In genomic region chr3:186124618-186125017, GRCh38 we compare ENCODE assay signal across 20 cellular contexts. TPM values are rescaled to one million over a fixed set of nuclear protein-coding genes. Genes with fewer than 3 reads are reported as not detected.
DNase-seq lines count a peak whose midpoint lies in the region; ATAC-seq, FAIRE-seq and TF ChIP-seq lines count a peak whose summit lies in the region.
"Had no signal": no experiment of that assay in that cellular context is flagged by ENCODE, and none has a peak within 500 bp of the region (broad histone marks: within the 10 kb centered on the region; RNA-seq: fewer than 3 reads in every experiment).

No MANE protein-coding gene starts in this region.

- no peak overlapping the region for H2BK120ac ChIP-seq in mesenchymal stem cell (ENCODE audit: low read depth, low read length)
- no peak overlapping the region for H2BK120ac ChIP-seq in neuronal stem cell (ENCODE audit: low read depth, low read length)

- no peaks in the 10 kb centered on the region for H3K36me3 ChIP-seq in cardiac muscle cell
- H3K36me3 ChIP-seq in mesenchymal stem cell (ENCODE audit: control insufficient read depth in 1 of 2, insufficient read depth in 2 of 2, low read depth in 1 of 2, low read length in 2 of 2): no peaks in the 10 kb centered on the region
- no peaks in the 10 kb centered on the region for H3K36me3 ChIP-seq in neuronal stem cell (replicated peaks in 1 of 2; ENCODE audit: control insufficient read depth in 2 of 2, insufficient read depth in 2 of 2, low read length in 2 of 2)
- H3K36me3 ChIP-seq: breast epithelium, WERI-Rb-1 had no signal

- DNase-seq in cardiac muscle cell (ENCODE audit: low read depth in 1 of 2, low spot score in 1 of 2) (no peak), Right ventricle myocardium superior (no peak), chondrocyte (ENCODE audit: low spot score) (no peak), mesenchymal stem cell (no peak), SHP77 treated with DMSO at 0.1 percent for 48 hours (lab: John Stamatoyannopoulos, UW) (no peak), GM12892 (ENCODE audit: insufficient read length) (no peak), neuronal stem cell (ENCODE audit: low spot score) (no peak)
- DNase-seq: activated gamma-delta T cell; Calu3; NCI-H1694 treated with DMSO at 0.1 percent for 48 hours; NCI-H2227 treated with DMSO at 0.1 percent for 48 hours; PC-9; stimulated activated CD4-positive, alpha-beta T cell treated with anti-CD3 and anti-CD28 coated beads, Interleukin-4, amount 100 ng/mL, for 4 hours; T-helper 17 cell; WERI-Rb-1 had no signal

- intact Hi-C loops in Right ventricle myocardium superior (cut with DNase I): no loop called here

- no peaks in the 10 kb centered on the region for H3K9me3 Mint-ChIP-seq in chondrocyte (ENCODE audit: low read depth)
- H3K9me3 Mint-ChIP-seq: dendritic cell treated with granulocyte-macrophage colony-stimulating factor and Interleukin-4, amounts not matched to agents 40 ng/mL and 50 ng/mL, for 4 days; GM23338 had no signal

- H3K9me3 ChIP-seq in cardiac muscle cell (ENCODE audit: low read depth) (no peaks in the 10 kb centered on the region), mesenchymal stem cell (ENCODE audit: control insufficient read depth, low read length) (no peaks in the 10 kb centered on the region), neuronal stem cell (replicated peaks in 1 of 2; ENCODE audit: control insufficient read depth in 2 of 2, insufficient read depth in 1 of 2, low read depth in 1 of 2, low read length in 2 of 2) (no peaks in the 10 kb centered on the region)
- H3K9me3 ChIP-seq: A549, breast epithelium had no signal

- H3K4ac ChIP-seq in mesenchymal stem cell (ENCODE audit: low read depth in 1 of 2, low read length in 2 of 2) (no peak overlapping the region), neuronal stem cell (ENCODE audit: low read length) (no peak overlapping the region)

- peaks cover 5% of the 10 kb centered on the region for H3K27me3 Mint-ChIP-seq in chondrocyte (ENCODE audit: low read depth)

- no peak overlapping the region for H2BK15ac ChIP-seq in mesenchymal stem cell (ENCODE audit: low read depth, poor library complexity, severe bottlenecking)
- H2BK15ac ChIP-seq in neuronal stem cell (ENCODE audit: low read length): no peak overlapping the region

- H3K27ac Mint-ChIP-seq in chondrocyte (ENCODE audit: unreplicated experiment): peak overlapping the region; percentile 70
- H3K27ac Mint-ChIP-seq: dendritic cell treated with granulocyte-macrophage colony-stimulating factor and Interleukin-4, amounts not matched to agents 40 ng/mL and 50 ng/mL, for 4 days; GM23338; T-helper 17 cell had no signal

- peak overlapping the region; percentile 13 for H3K4me2 ChIP-seq in mesenchymal stem cell (ENCODE audit: low read length, poor library complexity, severe bottlenecking)
- no peak overlapping the region for H3K4me2 ChIP-seq in neuronal stem cell (ENCODE audit: insufficient read depth, low read length, poor library complexity, severe bottlenecking)
- H3K4me2 ChIP-seq: A549, GM23338, PC-9 had no signal

- H3K4me3 ChIP-seq in cardiac muscle cell: no peak overlapping the region
- H3K4me3 ChIP-seq in mesenchymal stem cell (ENCODE audit: insufficient read depth in 1 of 2, low read depth in 1 of 2, low read length in 2 of 2): no peak overlapping the region
- H3K4me3 ChIP-seq in neuronal stem cell (ENCODE audit: low read length in 2 of 2): no peak overlapping the region
- H3K4me3 ChIP-seq: A549, breast epithelium, GM23338, PC-9 had no signal

- no peak for ATAC-seq in Right ventricle myocardium superior (ENCODE audit: poor library complexity)
- no peak for ATAC-seq in GM19395 (IDR thresholded peaks at IDR 0.05; ENCODE audit: unreplicated experiment)
- ATAC-seq: A549, GM23338, T-helper 17 cell had no signal

- H3K79me1 ChIP-seq in mesenchymal stem cell (replicated peaks; ENCODE audit: low read length, poor library complexity, severe bottlenecking) (no peaks in the 10 kb centered on the region), neuronal stem cell (ENCODE audit: low read depth, low read length) (no peaks in the 10 kb centered on the region)

- H4K8ac ChIP-seq in mesenchymal stem cell (ENCODE audit: low read length): no peak overlapping the region
- no peak overlapping the region for H4K8ac ChIP-seq in neuronal stem cell (ENCODE audit: low read depth, low read length)

- H3K36me3 Mint-ChIP-seq in chondrocyte (ENCODE audit: low read depth): no peaks in the 10 kb centered on the region

- H2AK5ac ChIP-seq in mesenchymal stem cell (ENCODE audit: low read length, severe bottlenecking): no peak overlapping the region
- no peak overlapping the region for H2AK5ac ChIP-seq in neuronal stem cell (ENCODE audit: low read depth, low read length)

- H3K18ac ChIP-seq in mesenchymal stem cell (ENCODE audit: low read depth in 1 of 2, low read length in 2 of 2) (no peak overlapping the region), neuronal stem cell (ENCODE audit: low read length) (no peak overlapping the region)

- peak overlapping the region; percentile 66 for H3K27ac ChIP-seq in cardiac muscle cell
- H3K27ac ChIP-seq in mesenchymal stem cell (ENCODE audit: low read length, poor library complexity, severe bottlenecking): peak overlapping the region; percentile 84
- no peak overlapping the region for H3K27ac ChIP-seq in neuronal stem cell (replicated peaks; ENCODE audit: low read length)
- H3K27ac ChIP-seq: A549, breast epithelium, PC-9, WERI-Rb-1 had no signal

- H3K27me3 ChIP-seq in cardiac muscle cell: no peaks in the 10 kb centered on the region
- peaks cover 4 to 19% of the 10 kb centered on the region in 2 experiments for H3K27me3 ChIP-seq in mesenchymal stem cell (ENCODE audit: control insufficient read depth in 1 of 2, insufficient read depth in 1 of 2, low read length in 2 of 2)
- H3K27me3 ChIP-seq in neuronal stem cell (ENCODE audit: control insufficient read depth in 3 of 3, insufficient read depth in 3 of 3, low read depth in 1 of 3, low read length in 3 of 3): peaks cover 0 to 6% (median 0%) of the 10 kb centered on the region in 3 experiments
- H3K27me3 ChIP-seq: breast epithelium had no signal

- H3K4me1 Mint-ChIP-seq in chondrocyte (ENCODE audit: low read depth): peaks cover 37% of the 10 kb centered on the region
- H3K4me1 Mint-ChIP-seq: T-helper 17 cell had no signal

- H2BK5ac ChIP-seq in mesenchymal stem cell (ENCODE audit: low read depth, low read length, poor library complexity, severe bottlenecking) (no peak overlapping the region), neuronal stem cell (ENCODE audit: low read length) (no peak overlapping the region)

- H2BK12ac ChIP-seq in mesenchymal stem cell (ENCODE audit: low read length in 2 of 2) (no peak overlapping the region), neuronal stem cell (ENCODE audit: low read length) (no peak overlapping the region)

- H3K23ac ChIP-seq in mesenchymal stem cell (ENCODE audit: low read length in 2 of 2) (no peak overlapping the region), neuronal stem cell (ENCODE audit: low read depth, low read length, poor library complexity) (no peak overlapping the region)

- no peak overlapping the region for H4K91ac ChIP-seq in mesenchymal stem cell (ENCODE audit: low read length)
- no peak overlapping the region for H4K91ac ChIP-seq in neuronal stem cell (ENCODE audit: low read depth, low read length, poor library complexity)

- no peak overlapping the region for H2AFZ ChIP-seq in mesenchymal stem cell (ENCODE audit: low read depth, low read length)
- no peak overlapping the region for H2AFZ ChIP-seq in neuronal stem cell (ENCODE audit: low read length)
- H2AFZ ChIP-seq: GM23338, PC-9 had no signal

- WGBS in mesenchymal stem cell: 83% methylated on average over 3 of the region's 5 CpGs
- no CpG with 5 or more reads among the region's 5 CpGs for WGBS in neuronal stem cell (ENCODE audit: extremely low coverage in 2 of 2, insufficient read length in 2 of 2, insufficient replicate concordance in 1 of 2), 2 donors

- TF ChIP-seq POLR2A in GM12892 (IDR thresholded peaks at IDR 0.05; ENCODE audit: low read depth, low read length): no peak

- no peak for FAIRE-seq in GM12892 (lab: Jason Lieb, UNC)
- FAIRE-seq: A549 had no signal

- TF ChIP-seq CTCF in cardiac muscle cell (IDR thresholded peaks at IDR 0.05; ENCODE audit: low read depth, low read length): no peak
- TF ChIP-seq CTCF in chondrocyte (IDR thresholded peaks at IDR 0.05): no peak

- H3K9ac ChIP-seq in mesenchymal stem cell (ENCODE audit: low read length): no peak overlapping the region
- H3K9ac ChIP-seq in neuronal stem cell (ENCODE audit: low read depth, low read length, poor library complexity): no peak overlapping the region

- H3K14ac ChIP-seq in mesenchymal stem cell (ENCODE audit: low read length in 2 of 2) (no peak overlapping the region), neuronal stem cell (ENCODE audit: low read length) (no peak overlapping the region)

- H3K4me1 ChIP-seq in cardiac muscle cell (ENCODE audit: low read depth) (peaks cover 38% of the 10 kb centered on the region), mesenchymal stem cell (ENCODE audit: control insufficient read depth, insufficient read depth, low read depth, low read length) (peaks cover 18% of the 10 kb centered on the region), neuronal stem cell (ENCODE audit: control insufficient read depth in 2 of 2, insufficient read depth in 1 of 2, low read depth in 1 of 2, low read length in 2 of 2) (peaks cover 0 to 21% of the 10 kb centered on the region in 2 donors)
- H3K4me1 ChIP-seq: A549, breast epithelium had no signal

- H3K4me3 Mint-ChIP-seq in chondrocyte (ENCODE audit: unreplicated experiment): no peak overlapping the region
- H3K4me3 Mint-ChIP-seq: dendritic cell treated with granulocyte-macrophage colony-stimulating factor and Interleukin-4, amounts not matched to agents 40 ng/mL and 50 ng/mL, for 4 days; GM23338; T-helper 17 cell had no signal

RNA-seq across cellular contexts. Expression of gene ETV5, which starts 15.7 kb away (rescaled TPM):
- 16.3 and 53.2 TPM in 2 replicates for total RNA-seq in cardiac muscle cell
- polyA plus RNA-seq in cardiac muscle cell: 16.1 and 29.3 TPM in 2 replicates
- total RNA-seq in Right ventricle myocardium superior: 5.9 TPM
- 20.9 to 23.1 TPM (median 22.9 TPM) in 3 replicates for total RNA-seq in chondrocyte
- polyA plus RNA-seq in mesenchymal stem cell (2013, experiment 1 of 2): 59.7 TPM
- 58.6 TPM for polyA plus RNA-seq in mesenchymal stem cell (2013, experiment 2 of 2)
- 6.4 TPM for polyA plus RNA-seq in GM12892 (2012; ENCODE audit: missing spikeins)
- polyA plus RNA-seq in neuronal stem cell (2013, experiment 1 of 2): 60.7 TPM
- polyA plus RNA-seq in neuronal stem cell (2013, experiment 2 of 2): 60.9 TPM
